9 cellular contexts compared by ENCODE assay signal in the genomic region with DNA sequence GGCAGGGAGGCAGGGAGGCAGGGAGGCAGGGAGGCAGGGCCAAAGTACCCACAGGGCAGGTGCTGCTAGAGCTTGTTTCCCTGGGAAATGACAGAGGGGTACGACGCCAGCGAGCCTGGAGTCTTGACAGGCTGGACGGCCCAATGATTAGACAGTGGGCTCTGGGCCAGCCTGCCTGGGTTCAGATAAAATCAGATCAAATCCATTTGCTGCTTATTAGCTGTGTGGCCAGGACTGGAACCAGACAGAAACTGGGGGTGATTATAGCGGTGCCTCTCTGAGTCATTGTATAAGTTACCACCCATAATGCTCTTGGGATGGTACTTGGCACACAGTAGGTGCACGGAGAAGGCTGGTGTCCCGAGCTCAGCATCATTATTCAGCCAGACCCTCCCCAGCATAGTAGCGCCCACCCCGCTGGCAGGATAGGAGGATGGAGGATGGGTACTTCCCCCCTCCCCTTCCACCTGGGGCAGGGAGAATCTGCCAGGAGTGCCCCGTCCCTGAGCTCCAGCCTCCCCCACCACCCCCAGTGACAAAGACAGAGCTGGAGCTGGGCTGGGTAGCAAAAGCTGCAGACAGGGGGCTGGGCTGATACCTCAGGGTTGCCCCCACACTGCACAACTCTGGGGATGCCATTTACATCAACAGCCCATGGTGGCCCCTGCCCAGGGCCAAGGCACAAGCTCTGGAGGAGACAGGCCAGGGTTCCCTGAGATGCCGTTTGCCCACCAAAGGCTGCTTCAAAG.
DNase-seq lines count a peak whose midpoint lies in the region; ATAC-seq and TF ChIP-seq lines count a peak whose summit lies in the region.
"Had no signal": no experiment of that assay in that cellular context is flagged by ENCODE, and none has a peak within 500 bp of the region (broad histone marks: within the 10 kb centered on the region; RNA-seq: fewer than 3 reads in every experiment).

No MANE protein-coding gene starts in this region.

- H3K4me3 Mint-ChIP-seq in endodermal cell, result no peak overlapping the region

- H3K27ac Mint-ChIP-seq in endodermal cell, result no peak overlapping the region

- peaks cover 4% of the 10 kb centered on the region for H3K4me1 Mint-ChIP-seq in endodermal cell

- ATAC-seq in GM21447 (IDR thresholded peaks at IDR 0.05; ENCODE audit: unreplicated experiment), result peak; percentile 2

- 91 to 92% methylated on average over 8 to 9 of the region's 11 CpGs for whole genome bisulfite sequencing in endodermal cell (ENCODE audit: insufficient coverage in 1 of 2, insufficient read length in 1 of 2), 2 experiments

- H3K9me3 ChIP-seq in MM.1S (replicated peaks; ENCODE audit: insufficient read depth, low read length) (no peaks in the 10 kb centered on the region), endodermal cell (ENCODE audit: control insufficient read depth, low read length) (peaks cover 6% of the 10 kb centered on the region), skeletal muscle tissue (ENCODE audit: control insufficient read depth in 3 of 3, low read length in 3 of 3) (peaks cover 0 to 2% (median under 1%) of the 10 kb centered on the region in 3 donors)

- 0 out of 2 replicates have a peak, but pooled peaks cover 6% of the 10 kb centered on the region for H4K20me1 ChIP-seq in MM.1S (ENCODE audit: insufficient read depth, low read length)

- peaks cover 4% of the 10 kb centered on the region for H3K9me3 Mint-ChIP-seq in endodermal cell

- no peak overlapping the region for H3K27ac ChIP-seq in MM.1S (ENCODE audit: low read length)
- peak overlapping the region; percentile 25 for H3K27ac ChIP-seq in endodermal cell (ENCODE audit: low read depth, low read length)
- H3K27ac ChIP-seq in skeletal muscle tissue (ENCODE audit: low read depth, low read length), result peak overlapping the region; percentile 51

- no peaks in the 10 kb centered on the region for H3K36me3 Mint-ChIP-seq in endodermal cell (ENCODE audit: low read depth)

- H3K9me2 ChIP-seq in MM.1S (replicated peaks; ENCODE audit: insufficient read depth, low read length), result no peaks in the 10 kb centered on the region

- no peak for TF ChIP-seq CTCF in MM.1S (IDR thresholded peaks at IDR 0.05; ENCODE audit: low read length)
- TF ChIP-seq CTCF in endodermal cell (conservative IDR thresholded peaks at IDR 0.05), result no peak

- H3K9ac ChIP-seq in MM.1S (ENCODE audit: low read length) (no peak overlapping the region), endodermal cell (ENCODE audit: extremely low read depth, low read length, poor library complexity, severe bottlenecking) (no peak overlapping the region), skeletal muscle tissue (ENCODE audit: low read depth in 1 of 3, low read length in 3 of 3) (peak overlapping the region in 1 of 3 donors; percentile 33)

- peaks cover 23% of the 10 kb centered on the region for H3K27me3 Mint-ChIP-seq in endodermal cell (ENCODE audit: insufficient read depth)

- DNase-seq in MM.1S (no peak), endodermal cell (no peak), globus pallidus (ENCODE audit: low spot score) (no peak), germinal center (ENCODE audit: low spot score) (no peak), RPMI8226 (no peak)
- no peak for DNase-seq in activated effector memory CD4-positive, alpha-beta T cell treated with anti-CD3 and anti-CD28 coated beads, Interleukin-2, amount 50 U/mL, for 16 hours
- DNase-seq: NCI-H1105 had no signal

- H2AFZ ChIP-seq in MM.1S (ENCODE audit: low read length), result no peak overlapping the region

- H3K4me1 ChIP-seq in MM.1S (ENCODE audit: low read length), result peaks cover 29% of the 10 kb centered on the region
- no peaks in the 10 kb centered on the region for H3K4me1 ChIP-seq in endodermal cell (ENCODE audit: control insufficient read depth, insufficient read depth, low read length)
- peaks cover 27 to 28% (median 27%) of the 10 kb centered on the region in 3 donors for H3K4me1 ChIP-seq in skeletal muscle tissue (ENCODE audit: control insufficient read depth in 3 of 3, insufficient read depth in 3 of 3, low read length in 3 of 3)

- no peaks in the 10 kb centered on the region for H3K79me2 ChIP-seq in MM.1S (ENCODE audit: low read length)

- H3K4me3 ChIP-seq in MM.1S (ENCODE audit: low read length) (no peak overlapping the region), endodermal cell (ENCODE audit: low read length) (no peak overlapping the region), skeletal muscle tissue (ENCODE audit: low read length in 3 of 3) (no peak overlapping the region)

- H3K27me3 ChIP-seq in MM.1S (replicated peaks; ENCODE audit: insufficient read depth, low read length), result peaks cover 73% of the 10 kb centered on the region
- peaks cover 4% of the 10 kb centered on the region for H3K27me3 ChIP-seq in endodermal cell (ENCODE audit: control insufficient read depth, insufficient read depth, low read length, poor library complexity, severe bottlenecking)
- peaks cover 0 to 16% (median 4%) of the 10 kb centered on the region in 3 donors for H3K27me3 ChIP-seq in skeletal muscle tissue (ENCODE audit: control insufficient read depth in 3 of 3, insufficient read depth in 3 of 3, low read length in 3 of 3)

- H3K36me3 ChIP-seq in MM.1S (replicated peaks; ENCODE audit: insufficient read depth, low read length), result no peaks in the 10 kb centered on the region
- H3K36me3 ChIP-seq in endodermal cell (ENCODE audit: control insufficient read depth, insufficient read depth, low read length), result no peaks in the 10 kb centered on the region
- no peaks in the 10 kb centered on the region for H3K36me3 ChIP-seq in skeletal muscle tissue (ENCODE audit: control insufficient read depth in 3 of 3, insufficient read depth in 3 of 3, low read length in 3 of 3)

- peaks cover 8% of the 10 kb centered on the region; the same call in 1 of the 2 replicates for H3F3A ChIP-seq in MM.1S (ENCODE audit: insufficient read depth, low read length)

- peak overlapping the region; percentile 37 for H3K4me2 ChIP-seq in MM.1S (ENCODE audit: low read depth, low read length)
